25 cellular contexts compared by ENCODE assay signal in genomic region chr15:35299059-35299735, GRCh38.
"Had no signal": no experiment of that assay in that cellular context is flagged by ENCODE, and none has a peak within 500 bp of the region (broad histone marks: within the 10 kb centered on the region; RNA-seq: fewer than 3 reads in every experiment).

No MANE protein-coding gene starts in this region.

- ATAC-seq: activated CD4-positive, alpha-beta T cell treated with anti-CD3 and anti-CD28 coated beads for 36 hours; activated CD8-positive, alpha-beta memory T cell treated with anti-CD3 and anti-CD28 coated beads, Interleukin-2, amount 10 ng/mL, durations not matched to agents 7 days and 5 days; activated CD8-positive, alpha-beta T cell treated with anti-CD3 and anti-CD28 coated beads, Interleukin-2, amount 10 ng/mL, durations not matched to agents 7 days and 5 days; activated naive CD4-positive, alpha-beta T cell treated with anti-CD3 and anti-CD28 coated beads, Interleukin-2, amount 50 U/mL, for 72 hours; esophagus mucosa had no signal

- H3K27me3 ChIP-seq: ascending aorta, dorsolateral prefrontal cortex had no signal

- DNase-seq: activated CD4-positive, alpha-beta memory T cell treated with anti-CD3 and anti-CD28 coated beads for 36 hours; activated CD4-positive, alpha-beta T cell treated with anti-CD3 and anti-CD28 coated beads for 36 hours; activated CD4-positive, alpha-beta T cell treated with anti-CD3 and anti-CD28 coated beads, Interleukin-2, amount 10 ng/mL, durations not matched to agents 24 days and 14 days; activated CD4-positive, CD25-positive, alpha-beta regulatory T cell; activated CD4-positive, CD25-positive, alpha-beta regulatory T cell treated with anti-CD3 and anti-CD28 coated beads, Interleukin-2, amount 50 U/mL, for 72 hours; activated CD8-positive, alpha-beta memory T cell treated with anti-CD3 and anti-CD28 coated beads, Interleukin-2, amount 10 ng/mL, durations not matched to agents 7 days and 5 days; activated CD8-positive, alpha-beta memory T cell treated with anti-CD3 and anti-CD28 coated beads, Interleukin-2, amount 50 U/mL, for 4 hours; activated CD8-positive, alpha-beta T cell treated with anti-CD3 and anti-CD28 coated beads, Interleukin-2, amount 10 ng/mL, durations not matched to agents 7 days and 5 days; activated effector memory CD4-positive, alpha-beta T cell treated with anti-CD3 and anti-CD28 coated beads, Interleukin-2, amount 50 U/mL, for 16 hours; activated naive CD4-positive, alpha-beta T cell treated with anti-CD3 and anti-CD28 coated beads, Interleukin-2, amount 10 ng/mL, durations not matched to agents 7 days and 5 days; activated naive CD8-positive, alpha-beta T cell treated with anti-CD3 and anti-CD28 coated beads, Interleukin-2, amount 10 ng/mL, durations not matched to agents 7 days and 5 days; activated T-cell treated with anti-CD3 and anti-CD28 coated beads, Interleukin-2, amount 50 U/mL, for 1 hour; activated T-cell treated with anti-CD3 and anti-CD28 coated beads, Interleukin-2, amount 50 U/mL, for 48 hours; dorsolateral prefrontal cortex; effector memory CD4-positive, alpha-beta T cell; endodermal cell; foreskin fibroblast; head of caudate nucleus; T-helper 2 cell had no signal

- FAIRE-seq: bronchial epithelial cell, frontal cortex had no signal

- H3K36me3 ChIP-seq: ascending aorta had no signal

- H3K4me1 ChIP-seq: ascending aorta had no signal

- H3K4me3 ChIP-seq: ascending aorta, coronary artery, dorsolateral prefrontal cortex had no signal

- H3K9me3 ChIP-seq: ascending aorta had no signal

- H3K27ac ChIP-seq: ascending aorta, coronary artery, dorsolateral prefrontal cortex had no signal
